Comparison of ENCODE assay signal across 1 cellular context in genomic region chr11:62542111-62542745, GRCh38.
TF ChIP-seq lines count a peak whose summit lies in the region.

No MANE protein-coding gene starts in this region.

TF ChIP-seq in GM23338, 12 proteins besides CTCF, POLR2A, EP300 and RAD21 (continued from another document):
- TF ChIP-seq ZNF462 (CRISPR knock-in tag; IDR thresholded peaks at IDR 0.05) (no peak), EZH2 (IDR thresholded peaks at IDR 0.05; ENCODE audit: low read depth, unreplicated experiment) (no peak), ZNF114 (CRISPR knock-in tag; IDR thresholded peaks at IDR 0.05) (no peak), CREB1 (CRISPR knock-in tag; IDR thresholded peaks at IDR 0.05; ENCODE audit: low read depth) (no peak), POLR2AphosphoS5 (IDR thresholded peaks at IDR 0.05; ENCODE audit: low read depth) (no peak), NANOG (IDR thresholded peaks at IDR 0.05; ENCODE audit: borderline replicate concordance) (no peak)
